In the genomic region with DNA sequence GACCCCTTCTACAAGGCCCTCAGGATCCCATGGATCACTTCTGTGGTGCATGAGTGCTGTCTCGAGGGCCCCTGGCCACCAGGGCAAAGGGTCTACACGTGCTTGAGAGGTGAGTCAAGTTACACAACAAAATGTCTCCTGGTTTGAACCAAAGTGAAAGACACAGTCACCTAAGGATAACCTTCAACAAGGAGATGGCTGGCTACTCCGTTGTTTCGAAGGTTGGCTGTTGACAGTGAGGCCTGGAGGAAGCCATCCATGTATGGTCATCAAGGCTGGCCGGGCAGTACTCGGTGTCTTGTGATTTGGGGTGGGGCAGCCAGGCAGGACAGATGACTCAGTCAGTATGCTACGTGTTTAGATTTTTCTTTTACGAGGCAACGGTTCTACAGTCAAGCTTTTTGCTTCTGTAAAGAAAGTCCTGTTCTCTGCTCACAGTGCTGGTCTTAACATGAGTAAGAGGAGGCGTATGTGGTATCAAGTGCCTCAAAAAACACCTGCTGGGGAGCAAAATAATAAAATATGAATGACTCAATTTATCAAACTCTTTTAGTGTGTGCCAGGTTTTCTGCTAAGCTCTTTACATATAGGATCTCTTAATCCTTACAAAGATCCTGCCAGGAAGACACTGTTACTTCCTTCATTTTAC, we compare ENCODE assay signal across 9 cellular contexts. TPM values are rescaled to one million over a fixed set of nuclear protein-coding genes. Genes with fewer than 3 reads are reported as not detected.
DNase-seq lines count a peak whose midpoint lies in the region; ATAC-seq, FAIRE-seq and TF ChIP-seq lines count a peak whose summit lies in the region.
"Had no signal": no experiment of that assay in that cellular context is flagged by ENCODE, and none has a peak within 500 bp of the region (broad histone marks: within the 10 kb centered on the region; RNA-seq: fewer than 3 reads in every experiment).

No MANE protein-coding gene starts in this region.

- H3K27me3 ChIP-seq in kidney epithelial cell (ENCODE audit: control insufficient read depth, insufficient read depth, low read length) (no peaks in the 10 kb centered on the region), tibial artery (no peaks in the 10 kb centered on the region)

- TF ChIP-seq POLR2A in GM12892 (IDR thresholded peaks at IDR 0.05; ENCODE audit: low read depth, low read length): no peak

- DNase-seq in HS-27A (ENCODE audit: low read depth) (peak; percentile 94), brain pericyte (ENCODE audit: low read depth, low spot score) (peak; percentile 44), kidney epithelial cell (ENCODE audit: low read depth) (peak; percentile 96), tibial artery (peak; percentile 83 to 95), GM12892 (ENCODE audit: insufficient read length) (no peak), GM13977 (ENCODE audit: low spot score) (no peak)
- DNase-seq: NCI-H1436 treated with DMSO at 0.1 percent for 48 hours had no signal

- H3K36me3 ChIP-seq in kidney epithelial cell (ENCODE audit: control insufficient read depth, insufficient read depth, low read length) (no peaks in the 10 kb centered on the region), tibial artery (no peaks in the 10 kb centered on the region)

- no peaks in the 10 kb centered on the region for H3K9me3 ChIP-seq in tibial artery

- peak overlapping the region; percentile 85 to 91 for H3K27ac ChIP-seq in tibial artery

- H3K4me1 ChIP-seq in tibial artery: peaks cover 0 to 41% (median 25%) of the 10 kb centered on the region in 4 donors

- intact Hi-C loops in tibial artery (cut with DNase I; ENCODE audit: low total_unique reads): no loop called here

- FAIRE-seq in GM12892 (lab: Jason Lieb, UNC): no peak

- H3K4me3 ChIP-seq in kidney epithelial cell (ENCODE audit: low read depth, low read length) (no peak overlapping the region), tibial artery (no peak overlapping the region)

- ATAC-seq in GM18907 (IDR thresholded peaks at IDR 0.05; ENCODE audit: unreplicated experiment) (no peak), GM21515 (IDR thresholded peaks at IDR 0.05; ENCODE audit: unreplicated experiment) (no peak)

- in situ Hi-C loops in GM13977 (cut with MboI; ENCODE audit: low pct_unique_long_range_greater_than_20kb, low sequenced_read_pairs, unreplicated experiment): no loop called here

- TF ChIP-seq CTCF in kidney epithelial cell (IDR thresholded peaks at IDR 0.05; ENCODE audit: insufficient read depth, low read length, poor library complexity, severe bottlenecking) (no peak), tibial artery (IDR thresholded peaks at IDR 0.05) (peak in 1 of 2 experiments; percentile 5), GM13977 (IDR thresholded peaks at IDR 0.05; ENCODE audit: extremely low read depth, insufficient read depth, missing control alignments) (no peak)

RNA-seq across cellular contexts. Expression of a gene that starts 18.0 kb away (rescaled TPM):
- 14.3 and 17.0 TPM in 2 replicates for total RNA-seq in kidney epithelial cell
- polyA plus RNA-seq in GM12892 (2012; ENCODE audit: missing spikeins): 4.9 TPM

Comparison
In these comparisons a context has a peak if more than half of its experiments do, and no peak if none do; other contexts are left out.
1. DNase-seq: peak in HS-27A (single experiment), brain pericyte (single experiment), kidney epithelial cell (single experiment) and tibial artery (2 of 2); none in GM12892 (single experiment) and GM13977 (single experiment).